8 cellular contexts compared by ENCODE assay signal in the genomic region with DNA sequence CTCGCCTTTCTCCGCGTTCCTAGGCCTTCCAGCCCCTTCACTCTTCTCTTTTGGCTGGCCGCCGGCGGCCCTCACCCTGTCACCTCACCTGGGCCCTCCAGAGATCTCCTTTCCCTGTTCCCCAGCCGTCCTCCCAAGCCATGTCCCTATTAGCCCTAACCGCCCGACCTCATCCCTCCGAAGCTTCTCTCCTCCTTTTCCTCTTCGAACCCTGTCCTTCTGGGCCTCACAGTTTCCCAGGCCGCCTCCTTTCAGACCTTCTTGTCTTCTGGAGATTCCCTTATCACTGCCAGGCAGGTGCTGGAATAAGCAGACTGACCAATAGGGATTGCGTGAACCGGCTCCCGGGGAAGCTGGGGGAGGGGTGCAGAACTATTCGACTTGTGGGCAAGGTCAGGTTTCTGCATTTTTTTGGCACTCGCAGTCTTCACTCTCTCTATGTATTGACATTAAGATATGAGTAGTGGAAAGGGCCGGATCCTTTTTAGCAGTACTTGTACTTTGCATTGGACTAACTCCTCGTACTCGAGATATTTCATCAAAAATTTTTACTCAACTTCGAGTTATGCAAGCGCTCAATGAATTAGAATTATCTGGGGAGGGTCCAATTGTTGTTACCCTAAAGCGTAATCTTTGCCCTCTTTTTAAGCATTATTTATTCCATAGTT. TPM values are rescaled to one million over a fixed set of nuclear protein-coding genes. Genes with fewer than 3 reads are reported as not detected.
A peak's percentile ranks its signal among the peaks of the same experiment; 100 is the strongest.
DNase-seq lines count a peak whose midpoint lies in the region; ATAC-seq and TF ChIP-seq lines count a peak whose summit lies in the region.

No MANE protein-coding gene starts in this region.

- no peaks in the 10 kb centered on the region for H3K9me3 ChIP-seq in effector memory CD4-positive, alpha-beta T cell (ENCODE audit: control insufficient read depth, low read length)
- H3K9me3 ChIP-seq in lower lobe of right lung: no peaks in the 10 kb centered on the region

- H3K27ac ChIP-seq in effector memory CD4-positive, alpha-beta T cell (ENCODE audit: insufficient read depth, low read length, poor library complexity, severe bottlenecking): peak overlapping the region; percentile 68
- peak overlapping the region; percentile 89 for H3K27ac ChIP-seq in lower lobe of right lung

- H3K36me3 ChIP-seq in effector memory CD4-positive, alpha-beta T cell (ENCODE audit: control insufficient read depth, insufficient read depth, low read length): no peaks in the 10 kb centered on the region
- H3K36me3 ChIP-seq in lower lobe of right lung: peaks cover 4% of the 10 kb centered on the region

- no peaks in the 10 kb centered on the region for H3K4me1 ChIP-seq in effector memory CD4-positive, alpha-beta T cell (ENCODE audit: control insufficient read depth, insufficient read depth, low read length, poor library complexity, severe bottlenecking)
- H3K4me1 ChIP-seq in lower lobe of right lung: peaks cover 48% of the 10 kb centered on the region

- no peak for TF ChIP-seq CTCF in lower lobe of right lung (IDR thresholded peaks at IDR 0.05)

- no peaks in the 10 kb centered on the region for H3K27me3 ChIP-seq in effector memory CD4-positive, alpha-beta T cell (replicated peaks; ENCODE audit: control insufficient read depth, insufficient read depth, low read length, poor library complexity, severe bottlenecking)
- no peaks in the 10 kb centered on the region for H3K27me3 ChIP-seq in lower lobe of right lung (ENCODE audit: low read depth)

- DNase-seq in SIG-M5 treated with dmso at 0.1 percent for 504 hours (lab: John Stamatoyannopoulos, UW; ENCODE audit: unreplicated experiment) (peak; percentile 52), SIG-M5 (lab: John Stamatoyannopoulos, UW) (no peak), LoVo (ENCODE audit: low spot score) (peak; percentile 60), UCSD-AML1 (lab: John Stamatoyannopoulos, UW; ENCODE audit: unreplicated experiment) (peak; percentile 55), lower lobe of right lung (peak; percentile 90), stromal cell of bone marrow (ENCODE audit: low read depth) (peak; percentile 31)
- DNase-seq in effector memory CD4-positive, alpha-beta T cell: no peak

- intact Hi-C loops in lower lobe of right lung (cut with DNase I): no loop called here

- H3K4me3 ChIP-seq in effector memory CD4-positive, alpha-beta T cell (ENCODE audit: insufficient read depth, low read depth, low read length, poor library complexity, severe bottlenecking): peak overlapping the region; percentile 93
- peak overlapping the region; percentile 91 for H3K4me3 ChIP-seq in lower lobe of right lung

- ATAC-seq in lower lobe of right lung (peak; percentile 79 to 84), HG03354 (IDR thresholded peaks at IDR 0.05; ENCODE audit: poor library complexity, severe bottlenecking, unreplicated experiment) (no peak)

RNA-seq across cellular contexts. Expression of gene RHOT1, which starts 0.7 kb away (rescaled TPM):
- 48.6 TPM for total RNA-seq in lower lobe of right lung

Comparison
In these comparisons a context has a peak if more than half of its experiments do, and no peak if none do; other contexts are left out.
1. DNase-seq: peak in SIG-M5 treated with dmso at 0.1 percent for 504 hours (single experiment), LoVo (single experiment), UCSD-AML1 (single experiment), lower lobe of right lung (single experiment) and stromal cell of bone marrow (single experiment); none in SIG-M5 (single experiment) and effector memory CD4-positive, alpha-beta T cell (0 of 3).